15 cellular contexts compared by ENCODE assay signal in genomic region chr5:18048449-18048848, GRCh38.
DNase-seq lines count a peak whose midpoint lies in the region; ATAC-seq and TF ChIP-seq lines count a peak whose summit lies in the region.
"Had no signal": no experiment of that assay in that cellular context is flagged by ENCODE, and none has a peak within 500 bp of the region (broad histone marks: within the 10 kb centered on the region; RNA-seq: fewer than 3 reads in every experiment).

No MANE protein-coding gene starts in this region.

- no peaks in the 10 kb centered on the region for H3K4me1 Mint-ChIP-seq in HFFc6 (ENCODE audit: low read depth)
- H3K4me1 Mint-ChIP-seq in glutamatergic neuron (ENCODE audit: low read depth, unreplicated experiment) = peaks cover 26% of the 10 kb centered on the region

- H3K27ac ChIP-seq in thyroid gland = peak overlapping the region in 1 of 3 donors; percentile 17
- H3K27ac ChIP-seq: PC-9, SK-N-MC had no signal

- H3K4me1 ChIP-seq in thyroid gland (peaks cover 0 to 4% of the 10 kb centered on the region in 2 donors), mucosa of descending colon (ENCODE audit: low read depth) (no peaks in the 10 kb centered on the region)

- no peak for TF ChIP-seq POLR2A in thyroid gland (IDR thresholded peaks at IDR 0.05)

- ATAC-seq in mucosa of descending colon = no peak

- no peak for TF ChIP-seq CTCF in thyroid gland (IDR thresholded peaks at IDR 0.05)
- no peak for TF ChIP-seq CTCF in mucosa of descending colon (IDR thresholded peaks at IDR 0.05)
- TF ChIP-seq CTCF in HFFc6 (IDR thresholded peaks at IDR 0.05) = no peak
- TF ChIP-seq CTCF in glutamatergic neuron (IDR thresholded peaks at IDR 0.05; ENCODE audit: partially characterized antibody, unreplicated experiment) = no peak

- 14 to 19% methylated on average over 2 of the region's 2 CpGs for WGBS in thyroid gland, 2 donors

- H3K27ac Mint-ChIP-seq in HFFc6 (no peak overlapping the region), glutamatergic neuron (ENCODE audit: unreplicated experiment) (no peak overlapping the region)

- DNase-seq in DMS53 (lab: John Stamatoyannopoulos, UW) (peak; percentile 46), DMS53 treated with DMSO at 0.1 percent for 48 hours (lab: John Stamatoyannopoulos, UW; ENCODE audit: unreplicated experiment) (no peak), NCI-H2081 (lab: John Stamatoyannopoulos, UW) (peak; percentile 50 to 91), SHP77 treated with DMSO at 0.1 percent for 48 hours (lab: John Stamatoyannopoulos, UW) (peak; percentile 52), thyroid gland (peak; percentile 14 to 45), mucosa of descending colon (no peak), HFFc6 (no peak), glutamatergic neuron (no peak)
- DNase-seq: 8988T, C1 segment of cervical spinal cord, Karpas-422, NCI-H1436 treated with DMSO at 0.1 percent for 48 hours, NCI-H510A treated with DMSO at 0.1 percent for 48 hours, PC-9 had no signal

- H3K27me3 Mint-ChIP-seq in HFFc6 (ENCODE audit: insufficient read depth) (no peaks in the 10 kb centered on the region), glutamatergic neuron (ENCODE audit: unreplicated experiment) (peaks cover 2% of the 10 kb centered on the region)

- no peaks in the 10 kb centered on the region for H3K36me3 ChIP-seq in thyroid gland
- no peaks in the 10 kb centered on the region for H3K36me3 ChIP-seq in mucosa of descending colon (ENCODE audit: low read depth)

- H3K4me3 Mint-ChIP-seq in HFFc6 (no peak overlapping the region), glutamatergic neuron (ENCODE audit: unreplicated experiment) (no peak overlapping the region)

- intact Hi-C loops in thyroid gland (cut with DNase I) = no loop called here
- intact Hi-C loops in mucosa of descending colon (cut with DNase I, micrococcal nuclease) = no loop called here

- H3K9me3 Mint-ChIP-seq in HFFc6 (peaks cover 16% of the 10 kb centered on the region), glutamatergic neuron (ENCODE audit: unreplicated experiment) (peaks cover 2% of the 10 kb centered on the region)

- no peaks in the 10 kb centered on the region for H3K36me3 Mint-ChIP-seq in HFFc6 (ENCODE audit: low read depth)
- no peaks in the 10 kb centered on the region for H3K36me3 Mint-ChIP-seq in glutamatergic neuron (ENCODE audit: unreplicated experiment)

- no peaks in the 10 kb centered on the region for H3K27me3 ChIP-seq in thyroid gland

- no peaks in the 10 kb centered on the region for H3K9me3 ChIP-seq in thyroid gland
- H3K9me3 ChIP-seq in mucosa of descending colon = no peaks in the 10 kb centered on the region

- H3K4me3 ChIP-seq in thyroid gland (replicated peaks in 1 of 3) = no peak overlapping the region
- no peak overlapping the region for H3K4me3 ChIP-seq in mucosa of descending colon
- H3K4me3 ChIP-seq: PC-9, SK-N-MC had no signal

Comparison
In these comparisons a context has a peak if more than half of its experiments do, and no peak if none do; other contexts are left out.
1. DNase-seq: peak in DMS53 (single experiment), NCI-H2081 (2 of 2), SHP77 treated with DMSO at 0.1 percent for 48 hours (single experiment) and thyroid gland (2 of 2); none in DMS53 treated with DMSO at 0.1 percent for 48 hours (single experiment), mucosa of descending colon (0 of 3), HFFc6 (single experiment) and glutamatergic neuron (single experiment).